ENCODE assay signal across 8 cellular contexts in genomic region chr7:30594540-30595460, GRCh38. TPM values are rescaled to one million over a fixed set of nuclear protein-coding genes. Genes with fewer than 3 reads are reported as not detected.
A peak's percentile ranks its signal among the peaks of the same experiment; 100 is the strongest.
DNase-seq lines count a peak whose midpoint lies in the region; ATAC-seq and TF ChIP-seq lines count a peak whose summit lies in the region.

A gene with protein sequence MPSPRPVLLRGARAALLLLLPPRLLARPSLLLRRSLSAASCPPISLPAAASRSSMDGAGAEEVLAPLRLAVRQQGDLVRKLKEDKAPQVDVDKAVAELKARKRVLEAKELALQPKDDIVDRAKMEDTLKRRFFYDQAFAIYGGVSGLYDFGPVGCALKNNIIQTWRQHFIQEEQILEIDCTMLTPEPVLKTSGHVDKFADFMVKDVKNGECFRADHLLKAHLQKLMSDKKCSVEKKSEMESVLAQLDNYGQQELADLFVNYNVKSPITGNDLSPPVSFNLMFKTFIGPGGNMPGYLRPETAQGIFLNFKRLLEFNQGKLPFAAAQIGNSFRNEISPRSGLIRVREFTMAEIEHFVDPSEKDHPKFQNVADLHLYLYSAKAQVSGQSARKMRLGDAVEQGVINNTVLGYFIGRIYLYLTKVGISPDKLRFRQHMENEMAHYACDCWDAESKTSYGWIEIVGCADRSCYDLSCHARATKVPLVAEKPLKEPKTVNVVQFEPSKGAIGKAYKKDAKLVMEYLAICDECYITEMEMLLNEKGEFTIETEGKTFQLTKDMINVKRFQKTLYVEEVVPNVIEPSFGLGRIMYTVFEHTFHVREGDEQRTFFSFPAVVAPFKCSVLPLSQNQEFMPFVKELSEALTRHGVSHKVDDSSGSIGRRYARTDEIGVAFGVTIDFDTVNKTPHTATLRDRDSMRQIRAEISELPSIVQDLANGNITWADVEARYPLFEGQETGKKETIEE (plus strand): TSS chr7:30594878. CDS start chr7:30594922, 44 bp downstream.

- WGBS in heart right ventricle, 2 donors = 0% methylated on average over 86 of the region's 86 CpGs
- WGBS in upper lobe of left lung, 2 donors = 0 to 1% methylated on average over 22 to 57 of the region's 86 CpGs

- DNase-seq in NCI-H146 (lab: John Stamatoyannopoulos, UW) (peak; percentile 89), amniotic epithelial cell (ENCODE audit: low read depth) (peak; percentile 86), heart right ventricle (peak; percentile 87 to 91), posterior vena cava (ENCODE audit: low spot score) (peak; percentile 97), upper lobe of left lung (peak; percentile 91 to 99)

- peak in 2 of 4 donors; percentile 41 to 80 for TF ChIP-seq EP300 in upper lobe of left lung (IDR thresholded peaks at IDR 0.05)

- no peaks in the 10 kb centered on the region for H3K27me3 ChIP-seq in heart right ventricle
- no peaks in the 10 kb centered on the region for H3K27me3 ChIP-seq in upper lobe of left lung

- TF ChIP-seq CTCF in heart right ventricle (IDR thresholded peaks at IDR 0.05) (peak in 1 of 9 donors; percentile 14), upper lobe of left lung (IDR thresholded peaks at IDR 0.05) (peak in 2 of 6 experiments; percentile 18 to 22)

- peak within 1 kb of the TSS; percentile 44 to 97 (median 94) for H3K27ac ChIP-seq in heart right ventricle
- peak within 1 kb of the TSS; percentile 93 to 98 (median 94) for H3K27ac ChIP-seq in upper lobe of left lung

- peak within 1 kb of the TSS; percentile 73 to 97 (median 88) for H3K4me3 ChIP-seq in heart right ventricle
- peak within 1 kb of the TSS; percentile 68 to 93 (median 88) for H3K4me3 ChIP-seq in upper lobe of left lung

- H3K4me1 ChIP-seq in heart right ventricle (peaks cover 0 to 50% (median 25%) of the 10 kb centered on the region in 9 donors), upper lobe of left lung (peaks cover 16 to 33% (median 27%) of the 10 kb centered on the region in 4 donors)

- TF ChIP-seq POLR2A in GM15510 (IDR thresholded peaks at IDR 0.05; ENCODE audit: borderline replicate concordance, extremely low read depth, insufficient read length) = peak; percentile 97
- peak; percentile 72 to 96 (median 86) for TF ChIP-seq POLR2A in upper lobe of left lung (IDR thresholded peaks at IDR 0.05)

- H3K9me3 ChIP-seq in heart right ventricle (no peaks in the 10 kb centered on the region), upper lobe of left lung (no peaks in the 10 kb centered on the region)

- intact Hi-C loops in T-helper 1 cell treated with Interleukin-12 subunit alpha and Interleukin-12 subunit beta and Interleukin-4 antibody, amounts not matched to agents 30 ng/mL and 1 ng/mL, for 36 hours (cut with micrococcal nuclease) = loop anchor here (1.0 to 10.0 kb wide), 11 partner anchors 30 to 1900 kb away; partner anchors contain the start of genes AVL9, FKBP14, GGCT and LSM5
- intact Hi-C loops in heart right ventricle (cut with DNase I) = no loop called here
- intact Hi-C loops in posterior vena cava (cut with DNase I) = no loop called here

- peaks cover 0 to 15% (median 9%) of the 10 kb centered on the region in 9 donors for H3K36me3 ChIP-seq in heart right ventricle
- peaks cover under 1 to 14% (median 4%) of the 10 kb centered on the region in 4 donors for H3K36me3 ChIP-seq in upper lobe of left lung

- ATAC-seq in HG02870 (IDR thresholded peaks at IDR 0.05; ENCODE audit: unreplicated experiment) (peak; percentile 88), heart right ventricle (peak; percentile 97 to 99 (median 98)), upper lobe of left lung (ENCODE audit: low FRiP score in 2 of 2) (peak; percentile 98)

RNA-seq across cellular contexts. Expression of the gene that starts here (rescaled TPM):
- 156 and 158 TPM in 2 replicates for total RNA-seq in T-helper 1 cell treated with Interleukin-12 subunit alpha and Interleukin-12 subunit beta and Interleukin-4 antibody, amounts not matched to agents 30 ng/mL and 1 ng/mL, for 36 hours
- total RNA-seq in heart right ventricle (10 to 100 TPM; 36.5 to 52.2 (median 40.8) TPM), posterior vena cava (10 to 100 TPM; 82.8 to 98.1 TPM), upper lobe of left lung (100 to 1,000 TPM in 1 of 6 donors, 10 to 100 TPM in 5; 59.5 to 107 (median 81.6) TPM)
- polyA plus RNA-seq in heart right ventricle = 10 to 100 TPM; 52.3 to 95.6 TPM

Comparison
In these comparisons a context has a peak if more than half of its experiments do, and no peak if none do; other contexts are left out.
1. Peak in every context shown above with its lines: DNase-seq, ATAC-seq, H3K4me3 ChIP-seq and H3K27ac ChIP-seq.